Comparison of ENCODE assay signal across 22 cellular contexts in the genomic region with DNA sequence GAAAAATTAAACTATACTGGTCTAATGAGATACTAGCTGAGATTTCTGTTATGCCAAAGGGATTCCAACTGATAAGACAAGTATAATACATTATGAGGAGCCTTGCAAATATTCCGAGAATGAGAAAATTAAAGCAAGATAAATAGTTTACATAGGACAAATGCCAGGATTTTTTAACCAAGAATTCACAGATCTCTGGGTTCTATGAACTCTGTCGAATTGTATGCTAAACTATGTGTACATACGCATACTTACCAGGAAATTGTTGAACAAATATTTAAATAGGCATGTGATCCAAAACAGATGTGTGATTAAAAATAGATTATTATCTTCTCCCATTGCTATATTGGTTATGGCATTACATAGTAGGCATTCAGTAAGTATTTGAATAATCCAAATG.
DNase-seq lines count a peak whose midpoint lies in the region; TF ChIP-seq lines count a peak whose summit lies in the region.
"Had no signal": no experiment of that assay in that cellular context is flagged by ENCODE, and none has a peak within 500 bp of the region (broad histone marks: within the 10 kb centered on the region; RNA-seq: fewer than 3 reads in every experiment).

No MANE protein-coding gene starts in this region.

- 31 to 44% methylated on average over 3 of the region's 3 CpGs for WGBS in transverse colon (ENCODE audit: low coverage in 1 of 2), 2 donors
- WGBS in spleen, 5 donors: 73 to 86% (median 76%) methylated on average over 3 of the region's 3 CpGs

- TF ChIP-seq CTCF in MCF 10A (IDR thresholded peaks at IDR 0.05; ENCODE audit: unreplicated experiment): no peak
- no peak for TF ChIP-seq CTCF in breast epithelium (IDR thresholded peaks at IDR 0.05)
- TF ChIP-seq CTCF in OCI-LY3 (IDR thresholded peaks at IDR 0.05; ENCODE audit: low read depth, low read length): no peak
- no peak for TF ChIP-seq CTCF in mesothelial cell of epicardium (IDR thresholded peaks at IDR 0.05; ENCODE audit: unreplicated experiment)
- no peak for TF ChIP-seq CTCF in transverse colon (IDR thresholded peaks at IDR 0.05)
- no peak for TF ChIP-seq CTCF in PC-9 (conservative IDR thresholded peaks at IDR 0.05)
- no peak for TF ChIP-seq CTCF in spleen (IDR thresholded peaks at IDR 0.05 in 8 of 11, conservative IDR thresholded peaks at IDR 0.05 in 3 of 11)

- no peaks in the 10 kb centered on the region for H3K9me3 ChIP-seq in breast epithelium
- peaks cover 8% of the 10 kb centered on the region; the same call in 1 of the 2 replicates for H3K9me3 ChIP-seq in OCI-LY3 (ENCODE audit: insufficient read depth, low read length)
- no peaks in the 10 kb centered on the region for H3K9me3 ChIP-seq in transverse colon
- no peaks in the 10 kb centered on the region for H3K9me3 ChIP-seq in PC-9 (ENCODE audit: insufficient read depth, low read depth)
- H3K9me3 ChIP-seq in spleen: peaks cover 0 to 20% (median 2%) of the 10 kb centered on the region in 8 donors
- H3K9me3 ChIP-seq: A549; BLaER1 treated with 17β-estradiol and CSF1 and Interleukin-3, amounts not matched to agents 10 nM and 100 nM had no signal

- H3K27me3 Mint-ChIP-seq in MCF 10A (ENCODE audit: insufficient read depth, unreplicated experiment) (no peaks in the 10 kb centered on the region), mesothelial cell of epicardium (ENCODE audit: low read depth) (no peaks in the 10 kb centered on the region)
- H3K27me3 Mint-ChIP-seq: CD4-positive, alpha-beta T cell had no signal

- no peaks in the 10 kb centered on the region for H3K79me2 ChIP-seq in OCI-LY3 (ENCODE audit: low read length)
- H3K79me2 ChIP-seq in PC-9 (ENCODE audit: low read depth): no peaks in the 10 kb centered on the region

- H2AFZ ChIP-seq in OCI-LY3 (ENCODE audit: low read depth, low read length) (no peak overlapping the region), PC-9 (no peak overlapping the region)

- DNase-seq in MCF 10A (ENCODE audit: unreplicated experiment): peak; percentile 12
- DNase-seq in breast epithelium (ENCODE audit: low spot score in 2 of 2): no peak
- no peak for DNase-seq in mesothelial cell of epicardium (ENCODE audit: low spot score in 2 of 2, unreplicated experiment in 2 of 2)
- no peak for DNase-seq in transverse colon
- DNase-seq in stimulated activated CD4-positive, alpha-beta T cell treated with anti-CD3 and anti-CD28 coated beads, Interleukin-4, amount 100 ng/mL, for 1 hour: no peak
- DNase-seq in PC-9: no peak
- DNase-seq in spleen: no peak
- DNase-seq: AML-193; CD4-positive, alpha-beta T cell; DMS79 treated with DMSO at 0.1 percent for 48 hours; GF-D8; Karpas-422; NCI-H1105; NCI-H146; NCI-H1930; NCI-H2107; NCI-H524 treated with DMSO at 0.1 percent for 48 hours; Right ventricle myocardium superior; RPMI8226 had no signal

- H3K9me2 ChIP-seq in PC-9 (ENCODE audit: insufficient read depth): no peaks in the 10 kb centered on the region

- TF ChIP-seq POLR2A in breast epithelium (IDR thresholded peaks at IDR 0.05) (no peak), transverse colon (IDR thresholded peaks at IDR 0.05) (no peak), spleen (IDR thresholded peaks at IDR 0.05) (no peak)

- intact Hi-C loops in MCF 10A (cut with micrococcal nuclease) (loop anchor here (10.0 kb wide), 1 partner anchor 1139 kb away; a partner anchor contains a TSS), breast epithelium (cut with DNase I; ENCODE audit: low total_unique reads) (no loop called here), transverse colon (cut with DNase I; ENCODE audit: low total_unique reads) (no loop called here), PC-9 (cut with micrococcal nuclease; ENCODE audit: unreplicated experiment) (no loop called here), spleen (cut with DNase I; ENCODE audit: low total_unique reads) (no loop called here)

- H3K4me2 ChIP-seq in OCI-LY3 (ENCODE audit: low read length) (peak overlapping the region; percentile 44), PC-9 (no peak overlapping the region)
- H3K4me2 ChIP-seq: A549 had no signal

- no peaks in the 10 kb centered on the region for H4K20me1 ChIP-seq in OCI-LY3 (ENCODE audit: insufficient read depth, low read length)
- no peaks in the 10 kb centered on the region for H4K20me1 ChIP-seq in PC-9 (ENCODE audit: insufficient read depth)
- H4K20me1 ChIP-seq: BLaER1 treated with 17β-estradiol and CSF1 and Interleukin-3, amounts not matched to agents 10 nM and 100 nM had no signal

- H3K27ac ChIP-seq in breast epithelium (no peak overlapping the region), OCI-LY3 (ENCODE audit: low read length) (peak overlapping the region; percentile 88), transverse colon (peak overlapping the region in 3 of 4 donors; percentile 72 to 78 (median 75)), PC-9 (no peak overlapping the region), spleen (no peak overlapping the region)
- H3K27ac ChIP-seq: A549 had no signal

- H3K27me3 ChIP-seq in breast epithelium (no peaks in the 10 kb centered on the region), OCI-LY3 (ENCODE audit: low read depth, low read length) (no peaks in the 10 kb centered on the region), transverse colon (no peaks in the 10 kb centered on the region), PC-9 (ENCODE audit: insufficient read depth, low read depth) (no peaks in the 10 kb centered on the region), spleen (replicated peaks in 1 of 7) (no peaks in the 10 kb centered on the region)
- H3K27me3 ChIP-seq: BLaER1 treated with 17β-estradiol and CSF1 and Interleukin-3, amounts not matched to agents 10 nM and 100 nM had no signal

- H3K36me3 Mint-ChIP-seq in MCF 10A (ENCODE audit: insufficient read depth, unreplicated experiment): no peaks in the 10 kb centered on the region
- no peaks in the 10 kb centered on the region for H3K36me3 Mint-ChIP-seq in mesothelial cell of epicardium

- POLR2A ChIA-PET in MCF 10A (lab: Yijun Ruan, JAX) (interaction anchor here (0.6 kb wide), 1 partner anchor 153 kb away, joined by 3 read pairs; no protein-coding TSS in a partner anchor), PC-9 (lab: Charles Lee; ENCODE audit: unreplicated experiment) (no interaction called here)

- no peaks in the 10 kb centered on the region for H3K36me3 ChIP-seq in breast epithelium
- H3K36me3 ChIP-seq in OCI-LY3 (replicated peaks; ENCODE audit: low read depth, low read length): no peaks in the 10 kb centered on the region
- no peaks in the 10 kb centered on the region for H3K36me3 ChIP-seq in transverse colon
- H3K36me3 ChIP-seq in PC-9 (ENCODE audit: low read depth): no peaks in the 10 kb centered on the region
- H3K36me3 ChIP-seq in spleen: no peaks in the 10 kb centered on the region
- H3K36me3 ChIP-seq: BLaER1 treated with 17β-estradiol and CSF1 and Interleukin-3, amounts not matched to agents 10 nM and 100 nM had no signal

- CTCF ChIA-PET in MCF 10A (lab: Yijun Ruan, JAX) (no interaction called here), PC-9 (lab: Charles Lee) (no interaction called here)

- H3K27ac Mint-ChIP-seq in MCF 10A (ENCODE audit: low read depth, unreplicated experiment) (no peak overlapping the region), mesothelial cell of epicardium (peak overlapping the region; percentile 51)
- H3K27ac Mint-ChIP-seq: CD4-positive, alpha-beta T cell had no signal

- H3K9me3 Mint-ChIP-seq in MCF 10A (ENCODE audit: unreplicated experiment): no peaks in the 10 kb centered on the region
- H3K9me3 Mint-ChIP-seq in mesothelial cell of epicardium: peaks cover 10% of the 10 kb centered on the region

- TF ChIP-seq EP300 in transverse colon (IDR thresholded peaks at IDR 0.05; ENCODE audit: low read depth): no peak

- H3F3A ChIP-seq in PC-9 (ENCODE audit: insufficient read depth, low read depth): no peaks in the 10 kb centered on the region

- H3K4me3 Mint-ChIP-seq in MCF 10A (ENCODE audit: unreplicated experiment) (no peak overlapping the region), mesothelial cell of epicardium (no peak overlapping the region)
- H3K4me3 Mint-ChIP-seq: CD4-positive, alpha-beta T cell had no signal

- H3K4me1 ChIP-seq in breast epithelium (no peaks in the 10 kb centered on the region), OCI-LY3 (ENCODE audit: low read length) (peaks cover 35% of the 10 kb centered on the region), transverse colon (peaks cover 0 to 28% (median 8%) of the 10 kb centered on the region in 4 donors), PC-9 (replicated peaks; ENCODE audit: insufficient read depth) (no peaks in the 10 kb centered on the region), spleen (no peaks in the 10 kb centered on the region)
- H3K4me1 ChIP-seq: A549 had no signal

- H3K4me3 ChIP-seq in breast epithelium: no peak overlapping the region
- H3K4me3 ChIP-seq in OCI-LY3 (ENCODE audit: low read length): peak overlapping the region; percentile 21; the same call in 1 of the 2 replicates
- H3K4me3 ChIP-seq in transverse colon: no peak overlapping the region
- H3K4me3 ChIP-seq in PC-9: no peak overlapping the region
- H3K4me3 ChIP-seq in spleen: no peak overlapping the region
- H3K4me3 ChIP-seq: A549; BLaER1 treated with 17β-estradiol and CSF1 and Interleukin-3, amounts not matched to agents 10 nM and 100 nM had no signal

- H3K4me1 Mint-ChIP-seq in MCF 10A (ENCODE audit: insufficient read depth, unreplicated experiment) (peaks cover 14% of the 10 kb centered on the region), mesothelial cell of epicardium (peaks cover 14% of the 10 kb centered on the region)

- in situ Hi-C loops in transverse colon (cut with MboI; ENCODE audit: low pct_ligation_motif_present in 1 of 4, low pct_unique_long_range_greater_than_20kb in 1 of 4, low sequenced_read_pairs in 3 of 4): no loop called here

- no TSS peak for BruUV-seq in MCF 10A (replicated peaks; lab: Mats Ljungman, UMichigan)
- no TSS peak for BruUV-seq in PC-9 (replicated peaks; lab: Mats Ljungman, UMichigan)

- peak overlapping the region; percentile 27; the same call in 1 of the 2 replicates for H3K9ac ChIP-seq in OCI-LY3 (ENCODE audit: low read length)
- H3K9ac ChIP-seq: BLaER1 treated with 17β-estradiol and CSF1 and Interleukin-3, amounts not matched to agents 10 nM and 100 nM had no signal

Comparison
In these comparisons a context has a peak if more than half of its experiments do, and no peak if none do; other contexts are left out.
1. H3K27ac ChIP-seq: peak in OCI-LY3 (single experiment) and transverse colon (3 of 4); none in breast epithelium (0 of 2), PC-9 (single experiment) and spleen (0 of 8).